ENCODE assay signal across 10 cellular contexts in genomic region chr3:71104090-71104489, GRCh38.
DNase-seq lines count a peak whose midpoint lies in the region; TF ChIP-seq lines count a peak whose summit lies in the region.
"Had no signal": no experiment of that assay in that cellular context is flagged by ENCODE, and none has a peak within 500 bp of the region (broad histone marks: within the 10 kb centered on the region; RNA-seq: fewer than 3 reads in every experiment).

No MANE protein-coding gene starts in this region.

- H3K4me1 ChIP-seq in tibial artery, result peaks cover 0 to 100% (median 66%) of the 10 kb centered on the region in 4 donors

- intact Hi-C loops in activated naive CD4-positive, alpha-beta T cell treated with anti-CD3 and anti-CD28 coated beads for 36 hours (cut with micrococcal nuclease), result no loop called here
- intact Hi-C loops in tibial artery (cut with DNase I; ENCODE audit: low total_unique reads), result no loop called here

- H3K4me3 Mint-ChIP-seq in activated naive CD4-positive, alpha-beta T cell treated with anti-CD3 and anti-CD28 coated beads for 36 hours, result no peak overlapping the region
- peak overlapping the region; percentile 58 for H3K4me3 Mint-ChIP-seq in activated naive CD8-positive, alpha-beta T cell

- no peaks in the 10 kb centered on the region for H3K36me3 ChIP-seq in tibial artery

- H3K9me3 ChIP-seq in tibial artery, result no peaks in the 10 kb centered on the region

- no peaks in the 10 kb centered on the region for H3K9me3 Mint-ChIP-seq in activated naive CD4-positive, alpha-beta T cell treated with anti-CD3 and anti-CD28 coated beads for 36 hours
- H3K9me3 Mint-ChIP-seq in activated naive CD8-positive, alpha-beta T cell (ENCODE audit: low read depth), result no peaks in the 10 kb centered on the region

- H3K4me3 ChIP-seq in tibial artery, result no peak overlapping the region

- peaks cover 86% of the 10 kb centered on the region for H3K4me1 Mint-ChIP-seq in activated naive CD4-positive, alpha-beta T cell treated with anti-CD3 and anti-CD28 coated beads for 36 hours (ENCODE audit: low read depth)
- H3K4me1 Mint-ChIP-seq in activated naive CD8-positive, alpha-beta T cell (ENCODE audit: low read depth), result peaks cover 93% of the 10 kb centered on the region

- H3K27me3 Mint-ChIP-seq in activated naive CD4-positive, alpha-beta T cell treated with anti-CD3 and anti-CD28 coated beads for 36 hours (ENCODE audit: low read depth), result no peaks in the 10 kb centered on the region
- H3K27me3 Mint-ChIP-seq in activated naive CD8-positive, alpha-beta T cell, result no peaks in the 10 kb centered on the region

- H3K27ac ChIP-seq in tibial artery, result peak overlapping the region; percentile 40 to 59

- H3K27ac Mint-ChIP-seq in activated naive CD4-positive, alpha-beta T cell treated with anti-CD3 and anti-CD28 coated beads for 36 hours, result peak overlapping the region; percentile 38
- peak overlapping the region; percentile 93 for H3K27ac Mint-ChIP-seq in activated naive CD8-positive, alpha-beta T cell

- CTCF ChIA-PET in activated naive CD4-positive, alpha-beta T cell treated with anti-CD3 and anti-CD28 coated beads for 36 hours (lab: Charles Lee), result interaction anchor here (1.0 kb wide), 1 partner anchor 11 kb away, joined by 4 read pairs; no protein-coding TSS in a partner anchor

- no peaks in the 10 kb centered on the region for H3K27me3 ChIP-seq in tibial artery

- no peak for DNase-seq in activated naive CD4-positive, alpha-beta T cell treated with anti-CD3 and anti-CD28 coated beads for 36 hours
- DNase-seq in activated naive CD4-positive, alpha-beta T cell treated with anti-CD3 and anti-CD28 coated beads, Interleukin-2, amount 50 U/mL, for 16 hours, result no peak
- DNase-seq in iris pigment epithelial cell (ENCODE audit: low read depth) (peak; percentile 99), tibial artery (no peak), SKM-1 treated with dmso at 0.1 percent for 144 hours (lab: John Stamatoyannopoulos, UW; ENCODE audit: unreplicated experiment) (no peak), 8988T (no peak)
- no peak for DNase-seq in stimulated activated CD4-positive, alpha-beta T cell treated with anti-CD3 and anti-CD28 coated beads, Interleukin-2, amount 100 ng/mL, for 24 hours
- DNase-seq: NCI-H187 treated with DMSO at 0.1 percent for 48 hours; stimulated activated naive CD4-positive, alpha-beta T cell treated with Interleukin-2 at 50 U/mL for 16 hours had no signal

- peaks cover 7% of the 10 kb centered on the region for H3K36me3 Mint-ChIP-seq in activated naive CD4-positive, alpha-beta T cell treated with anti-CD3 and anti-CD28 coated beads for 36 hours (ENCODE audit: low read depth)
- peaks cover 49% of the 10 kb centered on the region for H3K36me3 Mint-ChIP-seq in activated naive CD8-positive, alpha-beta T cell

- TF ChIP-seq CTCF in tibial artery (IDR thresholded peaks at IDR 0.05), result no peak
